In genomic region chr6:28232785-28233184, GRCh38 we compare ENCODE assay signal across 28 cellular contexts. TPM values are rescaled to one million over a fixed set of nuclear protein-coding genes. Genes with fewer than 3 reads are reported as not detected.
"Had no signal": no experiment of that assay in that cellular context is flagged by ENCODE, and none has a peak within 500 bp of the region (broad histone marks: within the 10 kb centered on the region; RNA-seq: fewer than 3 reads in every experiment).

No MANE protein-coding gene starts in this region.

- H3K4me1 ChIP-seq: colonic mucosa, esophagus squamous epithelium, gastrocnemius medialis, left lung, lower lobe of right lung had no signal

- H3K4me3 Mint-ChIP-seq: dendritic cell treated with granulocyte-macrophage colony-stimulating factor and Interleukin-4, amounts not matched to agents 40 ng/mL and 50 ng/mL, for 4 days; effector memory CD8-positive, alpha-beta T cell; endodermal cell; mesothelial cell of epicardium had no signal

- H3K9me3 Mint-ChIP-seq: dendritic cell treated with granulocyte-macrophage colony-stimulating factor and Interleukin-4, amounts not matched to agents 40 ng/mL and 50 ng/mL, for 4 days; effector memory CD8-positive, alpha-beta T cell had no signal

- H3K4me1 Mint-ChIP-seq: mesothelial cell of epicardium had no signal

- H3K27me3 Mint-ChIP-seq: dendritic cell treated with granulocyte-macrophage colony-stimulating factor and Interleukin-4, amounts not matched to agents 40 ng/mL and 50 ng/mL, for 4 days; effector memory CD8-positive, alpha-beta T cell had no signal

- DNase-seq: colonic mucosa; cortex of kidney; effector CD8-positive, alpha-beta T cell; effector memory CD8-positive, alpha-beta T cell; endodermal cell; erythroblast; esophagus squamous epithelium; foreskin fibroblast; foreskin melanocyte; gastrocnemius medialis; glutamatergic neuron; head of caudate nucleus; heart right ventricle; hippocampal formation; left cardiac atrium; left lung; left ventricle myocardium superior; lower lobe of right lung; mesenchymal stem cell; mucosa of descending colon had no signal

- H3K27ac Mint-ChIP-seq: dendritic cell treated with granulocyte-macrophage colony-stimulating factor and Interleukin-4, amounts not matched to agents 40 ng/mL and 50 ng/mL, for 4 days; endodermal cell; mesothelial cell of epicardium had no signal

- H3K9me3 ChIP-seq: colonic mucosa, esophagus squamous epithelium, gastrocnemius medialis, heart right ventricle, left lung, lower lobe of right lung, mucosa of descending colon had no signal

- H3K27me3 ChIP-seq: colonic mucosa, esophagus squamous epithelium, gastrocnemius medialis, heart right ventricle, left lung had no signal

- ATAC-seq: effector memory CD8-positive, alpha-beta T cell; esophagus mucosa; gastrocnemius medialis; heart right ventricle; left cardiac atrium; left lung; left ventricle myocardium superior; lower lobe of right lung; mucosa of descending colon had no signal

- H3K36me3 ChIP-seq: colonic mucosa had no signal

- H3K27ac ChIP-seq: colonic mucosa, epithelial cell of prostate, esophagus squamous epithelium, gastrocnemius medialis, heart right ventricle, left lung, lower lobe of right lung had no signal

- FAIRE-seq: endometrium, islet of Langerhans, keratinocyte had no signal

- H3K4me3 ChIP-seq: colonic mucosa, esophagus squamous epithelium, gastrocnemius medialis, heart right ventricle, left lung, lower lobe of right lung, mucosa of descending colon had no signal

RNA-seq across cellular contexts. Expression of gene NKAPL, which starts 26.3 kb away (rescaled TPM):
- total RNA-seq: chondrocyte, mesothelial cell of epicardium had no signal
